21 cellular contexts compared by ENCODE assay signal in the genomic region with DNA sequence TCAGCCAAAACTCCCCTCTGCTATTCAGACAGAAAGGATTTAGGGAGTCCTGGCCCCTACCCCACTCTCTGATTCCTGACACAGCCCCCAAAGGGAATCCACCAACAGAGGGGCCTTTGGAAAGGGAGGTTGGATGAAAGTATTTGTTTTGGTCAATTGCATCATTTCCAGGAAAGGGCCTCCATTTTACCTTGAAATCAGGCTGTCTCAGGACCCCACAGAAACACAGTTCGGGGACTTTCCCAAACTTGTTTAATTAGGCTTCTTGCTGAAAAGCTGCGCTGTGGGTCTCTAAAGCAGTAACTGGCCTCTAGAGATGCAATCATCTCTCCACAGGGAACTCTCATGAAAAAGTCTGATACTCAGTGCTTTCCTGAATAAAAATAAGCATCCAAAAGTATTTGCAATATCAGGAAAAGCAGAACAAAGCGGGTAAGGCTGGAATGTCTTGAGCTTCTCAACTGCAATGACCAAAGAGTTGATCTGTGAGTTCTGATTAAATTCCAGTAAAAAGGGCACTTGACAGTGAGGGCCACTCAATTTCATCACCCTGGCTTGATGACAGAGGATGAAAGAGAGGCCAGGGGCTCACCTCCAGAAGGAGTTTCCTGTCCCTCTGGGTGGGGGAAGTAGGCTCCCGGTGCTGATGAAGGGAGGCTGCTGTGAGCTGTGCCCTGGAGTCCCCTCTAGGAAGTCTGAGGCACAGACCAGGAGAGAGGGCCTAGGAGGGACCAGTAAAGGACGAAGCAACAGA. TPM values are rescaled to one million over a fixed set of nuclear protein-coding genes. Genes with fewer than 3 reads are reported as not detected.
DNase-seq lines count a peak whose midpoint lies in the region; ATAC-seq and TF ChIP-seq lines count a peak whose summit lies in the region.
"Had no signal": no experiment of that assay in that cellular context is flagged by ENCODE, and none has a peak within 500 bp of the region (broad histone marks: within the 10 kb centered on the region; RNA-seq: fewer than 3 reads in every experiment).

No MANE protein-coding gene starts in this region.

- no peaks in the 10 kb centered on the region for H3K79me1 ChIP-seq in mesendoderm (ENCODE audit: low read length)

- no peak overlapping the region for H3K27ac ChIP-seq in OCI-LY3 (ENCODE audit: low read length)
- H3K27ac ChIP-seq in mesendoderm (ENCODE audit: low read depth, low read length), result no peak overlapping the region
- no peak overlapping the region for H3K27ac ChIP-seq in suprapubic skin
- H3K27ac ChIP-seq: RWPE1 had no signal

- H3K4me3 ChIP-seq in OCI-LY3 (ENCODE audit: low read length) (no peak overlapping the region), mesendoderm (ENCODE audit: low read length) (no peak overlapping the region), suprapubic skin (no peak overlapping the region)
- H3K4me3 ChIP-seq: GM12878 had no signal

- WGBS in mesendoderm (ENCODE audit: extremely low coverage, insufficient coverage, low lambda C conversion rate), result no CpG with 5 or more reads among the region's 5 CpGs
- WGBS in suprapubic skin, result 79% methylated on average over 5 of the region's 5 CpGs

- ATAC-seq in stimulated activated naive CD8-positive, alpha-beta T cell treated with anti-CD3 and anti-CD28 coated beads, Interleukin-15, Interleukin-2, amounts not matched to agents 100 U/mL and 50 U/mL, for 24 hours, result no peak
- ATAC-seq in GM19351 (IDR thresholded peaks at IDR 0.05; ENCODE audit: unreplicated experiment), result no peak
- ATAC-seq: GM12878, SK-N-SH treated with all-trans-retinoic acid at 6 μM for 48 hours had no signal

- H2AFZ ChIP-seq in OCI-LY3 (ENCODE audit: low read depth, low read length), result no peak overlapping the region

- H3K9me3 Mint-ChIP-seq in stimulated activated naive CD8-positive, alpha-beta T cell treated with anti-CD3 and anti-CD28 coated beads, Interleukin-15, Interleukin-2, amounts not matched to agents 100 ng/mL and 50 ng/mL, for 24 hours, result no peaks in the 10 kb centered on the region
- H3K9me3 Mint-ChIP-seq in nephron progenitor cell, result no peaks in the 10 kb centered on the region
- H3K9me3 Mint-ChIP-seq: IgD-negative memory B cell had no signal

- H2BK15ac ChIP-seq in mesendoderm (replicated peaks; ENCODE audit: low read depth), result no peak overlapping the region

- no peak overlapping the region for H2AK5ac ChIP-seq in mesendoderm (ENCODE audit: low read length)

- TF ChIP-seq CTCF in OCI-LY3 (IDR thresholded peaks at IDR 0.05; ENCODE audit: low read depth, low read length), result no peak
- TF ChIP-seq CTCF in nephron progenitor cell (IDR thresholded peaks at IDR 0.05), result no peak
- TF ChIP-seq CTCF in suprapubic skin (IDR thresholded peaks at IDR 0.05), result no peak

- peaks cover 14% of the 10 kb centered on the region for H3K4me1 Mint-ChIP-seq in stimulated activated naive CD8-positive, alpha-beta T cell treated with anti-CD3 and anti-CD28 coated beads, Interleukin-15, Interleukin-2, amounts not matched to agents 100 ng/mL and 50 ng/mL, for 24 hours (ENCODE audit: low read depth)
- no peaks in the 10 kb centered on the region for H3K4me1 Mint-ChIP-seq in nephron progenitor cell
- H3K4me1 Mint-ChIP-seq: CD4-positive, CD25-positive, alpha-beta regulatory T cell had no signal

- H2BK120ac ChIP-seq in mesendoderm (ENCODE audit: low read depth, low read length), result no peak overlapping the region

- no peak overlapping the region for H3K9ac ChIP-seq in OCI-LY3 (ENCODE audit: low read length)
- no peak overlapping the region for H3K9ac ChIP-seq in mesendoderm (ENCODE audit: low read length)

- no peak for DNase-seq in stimulated activated naive CD8-positive, alpha-beta T cell treated with anti-CD3 and anti-CD28 coated beads, Interleukin-15, Interleukin-2, amounts not matched to agents 100 U/mL and 50 U/mL, for 24 hours
- DNase-seq in mesendoderm (peak; percentile 37), nephron progenitor cell (no peak), suprapubic skin (ENCODE audit: low spot score in 2 of 2) (no peak)
- DNase-seq: CD4-positive, CD25-positive, alpha-beta regulatory T cell; DND-41; HCEC 1CT; Karpas-422; NCI-H1694; NCI-H2081; NCI-H2171; NCI-H524 treated with DMSO at 0.1 percent for 48 hours; NCI-H82 had no signal

- H3K27ac Mint-ChIP-seq in stimulated activated naive CD8-positive, alpha-beta T cell treated with anti-CD3 and anti-CD28 coated beads, Interleukin-15, Interleukin-2, amounts not matched to agents 100 ng/mL and 50 ng/mL, for 24 hours, result peak overlapping the region; percentile 33
- no peak overlapping the region for H3K27ac Mint-ChIP-seq in nephron progenitor cell
- H3K27ac Mint-ChIP-seq: CD4-positive, CD25-positive, alpha-beta regulatory T cell; IgD-negative memory B cell had no signal

- no peaks in the 10 kb centered on the region for H3K36me3 Mint-ChIP-seq in stimulated activated naive CD8-positive, alpha-beta T cell treated with anti-CD3 and anti-CD28 coated beads, Interleukin-15, Interleukin-2, amounts not matched to agents 100 ng/mL and 50 ng/mL, for 24 hours (ENCODE audit: low read depth)
- H3K36me3 Mint-ChIP-seq in nephron progenitor cell (ENCODE audit: low read depth), result no peaks in the 10 kb centered on the region

- H3K4ac ChIP-seq in mesendoderm (ENCODE audit: low read depth, low read length), result no peak overlapping the region

- H3K27me3 ChIP-seq in OCI-LY3 (ENCODE audit: low read depth, low read length), result peaks cover 26% of the 10 kb centered on the region
- H3K27me3 ChIP-seq in mesendoderm (ENCODE audit: insufficient read depth, low read length, poor library complexity), result no peaks in the 10 kb centered on the region
- H3K27me3 ChIP-seq in suprapubic skin, result no peaks in the 10 kb centered on the region

- no peaks in the 10 kb centered on the region for H3K36me3 ChIP-seq in OCI-LY3 (replicated peaks; ENCODE audit: low read depth, low read length)
- H3K36me3 ChIP-seq in mesendoderm (ENCODE audit: control insufficient read depth, insufficient read depth, low read length), result no peaks in the 10 kb centered on the region
- H3K36me3 ChIP-seq in suprapubic skin, result no peaks in the 10 kb centered on the region

- H4K20me1 ChIP-seq in OCI-LY3 (ENCODE audit: insufficient read depth, low read length), result no peaks in the 10 kb centered on the region

- H3K4me2 ChIP-seq in OCI-LY3 (ENCODE audit: low read length), result peak overlapping the region; percentile 24; the same call in 1 of the 2 replicates
- H3K4me2 ChIP-seq in mesendoderm (ENCODE audit: low read length), result no peak overlapping the region

- no peak overlapping the region for H3K4me3 Mint-ChIP-seq in stimulated activated naive CD8-positive, alpha-beta T cell treated with anti-CD3 and anti-CD28 coated beads, Interleukin-15, Interleukin-2, amounts not matched to agents 100 ng/mL and 50 ng/mL, for 24 hours
- H3K4me3 Mint-ChIP-seq in nephron progenitor cell, result no peak overlapping the region
- H3K4me3 Mint-ChIP-seq: CD4-positive, CD25-positive, alpha-beta regulatory T cell; IgD-negative memory B cell had no signal

- no peak overlapping the region for H4K5ac ChIP-seq in mesendoderm (ENCODE audit: low read length)

- no peaks in the 10 kb centered on the region for H3K9me3 ChIP-seq in OCI-LY3 (ENCODE audit: insufficient read depth, low read length)
- H3K9me3 ChIP-seq in suprapubic skin, result no peaks in the 10 kb centered on the region

- no peak overlapping the region for H3K18ac ChIP-seq in mesendoderm (ENCODE audit: low read length)

- TF ChIP-seq EP300 in suprapubic skin (IDR thresholded peaks at IDR 0.05), result no peak

- H2BK5ac ChIP-seq in mesendoderm (ENCODE audit: low read length), result no peak overlapping the region

- H4K8ac ChIP-seq in mesendoderm (ENCODE audit: low read depth, low read length), result no peak overlapping the region

- no peak for TF ChIP-seq POLR2A in suprapubic skin (IDR thresholded peaks at IDR 0.05)

- H3K79me2 ChIP-seq in OCI-LY3 (ENCODE audit: low read length) (no peaks in the 10 kb centered on the region), mesendoderm (ENCODE audit: control insufficient read depth, insufficient read depth, low read length) (no peaks in the 10 kb centered on the region)

- H3K4me1 ChIP-seq in OCI-LY3 (ENCODE audit: low read length) (peaks cover 7% of the 10 kb centered on the region), mesendoderm (ENCODE audit: control insufficient read depth, low read depth, low read length) (no peaks in the 10 kb centered on the region), suprapubic skin (no peaks in the 10 kb centered on the region)

- H3K27me3 Mint-ChIP-seq in stimulated activated naive CD8-positive, alpha-beta T cell treated with anti-CD3 and anti-CD28 coated beads, Interleukin-15, Interleukin-2, amounts not matched to agents 100 ng/mL and 50 ng/mL, for 24 hours, result peaks cover 13% of the 10 kb centered on the region
- H3K27me3 Mint-ChIP-seq in nephron progenitor cell (ENCODE audit: low read depth, poor library complexity), result peaks cover 24% of the 10 kb centered on the region

- no peak overlapping the region for H3K56ac ChIP-seq in mesendoderm (ENCODE audit: low read length)

- H3K23ac ChIP-seq in mesendoderm (ENCODE audit: low read length), result no peak overlapping the region

RNA-seq across cellular contexts. Expression of a gene that starts 36.3 kb away (rescaled TPM):
- 1.9 TPM for polyA plus RNA-seq in mesendoderm (2013, experiment 1 of 2)
- polyA plus RNA-seq in mesendoderm (2013, experiment 2 of 2), result 1.8 TPM
- 10 to 100 TPM; 12.3 to 35.4 (median 15.2) TPM for total RNA-seq in suprapubic skin

RNA-seq across cellular contexts. Expression of a gene that starts 56.5 kb away (rescaled TPM):
- 0.42 TPM for polyA plus RNA-seq in mesendoderm (2013, experiment 1 of 2)
- polyA plus RNA-seq in mesendoderm (2013, experiment 2 of 2), result 0.50 TPM
- total RNA-seq in suprapubic skin, result under 1 TPM in 3 of 4 donors, not detected in 1; 0.18 to 0.97 (median 0.38) TPM
- total RNA-seq: MCF 10A had no signal
- polyA plus RNA-seq: CD4-positive, CD25-positive, alpha-beta regulatory T cell had no signal
